In the genomic region with DNA sequence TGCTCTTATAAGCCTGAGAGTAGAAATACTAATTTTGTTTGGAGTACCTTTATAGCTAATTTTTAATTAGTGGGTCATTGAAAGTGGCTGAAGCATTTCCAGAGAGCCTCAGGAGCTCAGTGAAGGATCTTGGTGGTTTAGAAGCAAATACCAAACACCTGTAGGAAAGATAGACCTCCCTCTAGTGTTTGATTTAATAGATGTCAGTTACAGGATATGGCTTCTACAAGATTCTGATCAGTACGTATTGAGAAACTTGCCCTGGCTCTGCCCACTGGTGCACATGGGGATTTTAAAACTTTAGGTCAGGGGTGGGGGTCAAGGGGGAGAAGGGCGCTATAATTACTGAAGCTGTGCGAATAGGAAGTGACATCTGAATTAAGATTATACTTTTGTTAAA, we compare ENCODE assay signal across 10 cellular contexts.
DNase-seq lines count a peak whose midpoint lies in the region; ATAC-seq and TF ChIP-seq lines count a peak whose summit lies in the region.
"Had no signal": no experiment of that assay in that cellular context is flagged by ENCODE, and none has a peak within 500 bp of the region (broad histone marks: within the 10 kb centered on the region; RNA-seq: fewer than 3 reads in every experiment).

No MANE protein-coding gene starts in this region.

- TF ChIP-seq CTCF in heart left ventricle (IDR thresholded peaks at IDR 0.05) = peak in 1 of 12 donors; percentile 10

- 87 to 95% (median 92%) methylated on average over 3 of the region's 3 CpGs for WGBS in heart left ventricle, 4 donors

- H3K9me3 ChIP-seq in heart left ventricle = peaks cover 0 to 16% (median 0%) of the 10 kb centered on the region in 12 donors

- peaks cover 0 to 13% (median 0%) of the 10 kb centered on the region in 9 donors for H3K36me3 ChIP-seq in heart left ventricle

- H3K4me3 ChIP-seq in heart left ventricle = no peak overlapping the region
- H3K4me3 ChIP-seq: GM23248, smooth muscle cell had no signal

- TF ChIP-seq POLR2A in heart left ventricle (IDR thresholded peaks at IDR 0.05) = no peak

- H3K27ac ChIP-seq in heart left ventricle = no peak overlapping the region
- H3K27ac ChIP-seq: GM23248 had no signal

- ATAC-seq in GM21360 (IDR thresholded peaks at IDR 0.05; ENCODE audit: unreplicated experiment) (peak; percentile 72), heart left ventricle (no peak), GM19467 (IDR thresholded peaks at IDR 0.05; ENCODE audit: unreplicated experiment) (no peak)

- DNase-seq in DMS79 treated with DMSO at 0.1 percent for 48 hours (lab: John Stamatoyannopoulos, UW) = peak; percentile 78
- DNase-seq in LoVo (ENCODE audit: low spot score) = peak; percentile 16
- DNase-seq in iPS-NIHi11 (ENCODE audit: low spot score) = peak; percentile 15
- no peak for DNase-seq in heart left ventricle
- DNase-seq in NCI-H524 treated with DMSO at 0.1 percent for 48 hours (lab: John Stamatoyannopoulos, UW) = no peak
- no peak for DNase-seq in NCI-H1092 (lab: John Stamatoyannopoulos, UW)
- DNase-seq: GM23248 had no signal

- intact Hi-C loops in heart left ventricle (cut with DNase I) = no loop called here

- H3K4me1 ChIP-seq in heart left ventricle = peaks cover 0 to 5% (median 0%) of the 10 kb centered on the region in 12 donors

- H3K27me3 ChIP-seq in heart left ventricle = no peaks in the 10 kb centered on the region

Comparison
In these comparisons a context has a peak if more than half of its experiments do, and no peak if none do; other contexts are left out.
1. DNase-seq: peak in DMS79 treated with DMSO at 0.1 percent for 48 hours (single experiment), LoVo (single experiment) and iPS-NIHi11 (single experiment); none in heart left ventricle (0 of 5), NCI-H524 treated with DMSO at 0.1 percent for 48 hours (single experiment) and NCI-H1092 (single experiment).